In genomic region chr20:30310385-30310784, GRCh38 we compare ENCODE assay signal across 3 cellular contexts.
DNase-seq lines count a peak whose midpoint lies in the region; ATAC-seq, FAIRE-seq and TF ChIP-seq lines count a peak whose summit lies in the region.
"Not testable (repeated sequence)": the region's sequence is repeated elsewhere in the genome, so short reads cannot be mapped to it uniquely, and the experiment has no call there.

No MANE protein-coding gene starts in this region.

- not testable (repeated sequence) for FAIRE-seq in K562 (lab: Jason Lieb, UNC); HepG2 (lab: Jason Lieb, UNC)

- not testable (repeated sequence) for H3K4me1 ChIP-seq in K562 (replicated peaks in 1 of 2; ENCODE audit: control insufficient read depth in 2 of 2, insufficient read depth in 2 of 2, low read length in 2 of 2); HepG2 (ENCODE audit: insufficient read depth, low read length); stomach

- 16% methylated on average over 2 of the region's 2 CpGs for WGBS in K562 (ENCODE audit: insufficient coverage, low coverage, missing lambda C conversion rate)
- WGBS in HepG2 (ENCODE audit: low lambda C conversion rate), result 13% methylated on average over 2 of the region's 2 CpGs
- 44 to 64% (median 53%) methylated on average over 2 of the region's 2 CpGs for WGBS in stomach, 5 donors

- not testable (repeated sequence) for H2AFZ ChIP-seq in K562 (ENCODE audit: low read depth, low read length); HepG2 (ENCODE audit: low read length)

- H3K79me2 ChIP-seq in K562 (ENCODE audit: control insufficient read depth, insufficient read depth, low read length); HepG2 (ENCODE audit: insufficient read depth, low read length): not testable (repeated sequence)

- in situ Hi-C loops in K562 (cut with MboI), result loop anchor here (25.0 kb wide), 1 partner anchor 1198 kb away; no protein-coding TSS in a partner anchor
- in situ Hi-C loops in HepG2 (cut with HindIII; ENCODE audit: extremely low pct_ligation_motif_present, low pct_unique_long_range_greater_than_20kb), result not testable (repeated sequence)

- BruUV-seq in K562 (replicated peaks; lab: Mats Ljungman, UMichigan); HepG2 (replicated peaks; lab: Mats Ljungman, UMichigan): not testable (repeated sequence)

- not testable (repeated sequence) for TF ChIP-seq POLR2A in K562 (conservative IDR thresholded peaks at IDR 0.05); HepG2 (IDR thresholded peaks at IDR 0.05; ENCODE audit: insufficient read depth in 1 of 2, low read depth in 2 of 2, low read length in 2 of 2); stomach (IDR thresholded peaks at IDR 0.05)

- POLR2A ChIA-PET in K562 (lab: Yijun Ruan, JAX); HepG2 (lab: Yijun Ruan, JAX): not testable (repeated sequence)

- TF ChIP-seq EP300 in K562 (IDR thresholded peaks at IDR 0.05; ENCODE audit: low read length); HepG2 (IDR thresholded peaks at IDR 0.05; ENCODE audit: low read depth in 2 of 2, low read length in 2 of 2); HepG2 (CRISPR knock-in tag; IDR thresholded peaks at IDR 0.05; ENCODE audit: borderline replicate concordance); stomach (IDR thresholded peaks at IDR 0.05): not testable (repeated sequence)

- intact Hi-C loops in K562 (cut with micrococcal nuclease); HepG2 (cut with micrococcal nuclease; ENCODE audit: unreplicated experiment); stomach (cut with DNase I; ENCODE audit: low total_unique reads): not testable (repeated sequence)

- TF ChIP-seq RAD21 in K562 (CRISPR knock-in tag; conservative IDR thresholded peaks at IDR 0.05 in 1 of 2, IDR thresholded peaks at IDR 0.05 in 1 of 2); HepG2 (CRISPR knock-in tag; IDR thresholded peaks at IDR 0.05): not testable (repeated sequence)

- H4K20me1 ChIP-seq in K562 (replicated peaks; ENCODE audit: control insufficient read depth, insufficient read depth, low read length); HepG2 (ENCODE audit: insufficient read depth, low read length): not testable (repeated sequence)

- CTCF ChIA-PET in K562 (lab: Yijun Ruan, JAX; ENCODE audit: low intra/inter-chr PET ratio); HepG2 (lab: Yijun Ruan, JAX; ENCODE audit: low intra/inter-chr PET ratio, low total read pairs): not testable (repeated sequence)

- not testable (repeated sequence) for ATAC-seq in K562, HepG2

- not testable (repeated sequence) for DNase-seq in K562 (ENCODE audit: extremely low read depth in 1 of 4, low spot score in 3 of 4); HepG2 (ENCODE audit: low spot score); stomach

- H3K9ac ChIP-seq in K562 (ENCODE audit: insufficient read depth in 1 of 2, low read depth in 2 of 2, low read length in 2 of 2); HepG2 (ENCODE audit: insufficient read depth, low read depth, low read length): not testable (repeated sequence)

- not testable (repeated sequence) for H3K27me3 ChIP-seq in K562 (ENCODE audit: control insufficient read depth in 2 of 2, insufficient read depth in 2 of 2, low read length in 2 of 2); HepG2 (ENCODE audit: control insufficient read depth in 1 of 2, insufficient read depth in 2 of 2, low read length in 2 of 2); stomach

- H3K27ac ChIP-seq in K562 (ENCODE audit: extremely low read depth, low read depth, low read length); HepG2 (ENCODE audit: extremely low read length, insufficient read depth, low read length): not testable (repeated sequence)
- peak overlapping the region in 4 of 5 donors; percentile 46 to 70 (median 54) for H3K27ac ChIP-seq in stomach

- TF ChIP-seq CTCF in K562 (IDR thresholded peaks at IDR 0.05 in 2 of 3, conservative IDR thresholded peaks at IDR 0.05 in 1 of 3; ENCODE audit: insufficient read depth in 2 of 3, low read depth in 1 of 3, low read length in 3 of 3); HepG2 (CRISPR knock-in tag; IDR thresholded peaks at IDR 0.05); stomach (IDR thresholded peaks at IDR 0.05): not testable (repeated sequence)

- H3K4me3 ChIP-seq in K562; HepG2 (replicated peaks in 1 of 3; ENCODE audit: insufficient read depth in 1 of 3, low read depth in 2 of 3, low read length in 3 of 3); stomach: not testable (repeated sequence)

- H3K9me3 ChIP-seq in K562 (replicated peaks; ENCODE audit: control insufficient read depth, insufficient read depth, low read depth, low read length); HepG2 (ENCODE audit: low read length); stomach: not testable (repeated sequence)

- not testable (repeated sequence) for H3K4me2 ChIP-seq in K562 (ENCODE audit: insufficient read depth, low read length); HepG2 (ENCODE audit: low read depth, low read length)

- not testable (repeated sequence) for H3K9me1 ChIP-seq in K562 (ENCODE audit: control insufficient read depth, insufficient read depth, low read length)

- not testable (repeated sequence) for H3K36me3 ChIP-seq in K562 (ENCODE audit: control insufficient read depth, insufficient read depth, low read length); HepG2 (replicated peaks in 1 of 2; ENCODE audit: control insufficient read depth in 1 of 2, insufficient read depth in 2 of 2, low read length in 2 of 2); stomach

TF ChIP-seq in K562, 482 proteins besides CTCF, POLR2A, EP300 and RAD21 (continues in another document):
- TF ChIP-seq TOE1 (IDR thresholded peaks at IDR 0.05; ENCODE audit: borderline replicate concordance) (0 out of 2 replicates have a peak, but pooled peaks have one; percentile 22), RAD51 (IDR thresholded peaks at IDR 0.05; ENCODE audit: borderline replicate concordance, low read depth) (peak; percentile 55; the same call in 1 of the 2 replicates), CBFA2T2 (conservative IDR thresholded peaks at IDR 0.05) (peak; percentile 25)
- not testable (repeated sequence) for TF ChIP-seq TOE1 (CRISPR knock-in tag; IDR thresholded peaks at IDR 0.05; ENCODE audit: borderline replicate concordance, low read depth)
- TF ChIP-seq, protein P1, sequence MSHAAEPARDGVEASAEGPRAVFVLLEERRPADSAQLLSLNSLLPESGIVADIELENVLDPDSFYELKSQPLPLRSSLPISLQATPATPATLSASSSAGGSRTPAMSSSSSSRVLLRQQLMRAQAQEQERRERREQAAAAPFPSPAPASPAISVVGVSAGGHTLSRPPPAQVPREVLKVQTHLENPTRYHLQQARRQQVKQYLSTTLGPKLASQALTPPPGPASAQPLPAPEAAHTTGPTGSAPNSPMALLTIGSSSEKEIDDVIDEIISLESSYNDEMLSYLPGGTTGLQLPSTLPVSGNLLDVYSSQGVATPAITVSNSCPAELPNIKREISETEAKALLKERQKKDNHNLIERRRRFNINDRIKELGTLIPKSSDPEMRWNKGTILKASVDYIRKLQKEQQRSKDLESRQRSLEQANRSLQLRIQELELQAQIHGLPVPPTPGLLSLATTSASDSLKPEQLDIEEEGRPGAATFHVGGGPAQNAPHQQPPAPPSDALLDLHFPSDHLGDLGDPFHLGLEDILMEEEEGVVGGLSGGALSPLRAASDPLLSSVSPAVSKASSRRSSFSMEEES (CRISPR knock-in tag; IDR thresholded peaks at IDR 0.05), result peak; percentile 82

TF ChIP-seq in HepG2, 621 proteins besides CTCF, POLR2A, EP300 and RAD21:
- TF ChIP-seq RAD51 (IDR thresholded peaks at IDR 0.05; ENCODE audit: borderline replicate concordance) (peak; percentile 85), USF2 (IDR thresholded peaks at IDR 0.05; ENCODE audit: low read depth, low read length) (peak; percentile 70)
- TF ChIP-seq USF2 (CRISPR knock-in tag; IDR thresholded peaks at IDR 0.05; ENCODE audit: borderline replicate concordance), result not testable (repeated sequence)
